1 cellular context compared by ENCODE assay signal in genomic region chr2:9416962-9417316, GRCh38.
TF ChIP-seq lines count a peak whose summit lies in the region.

No MANE protein-coding gene starts in this region.

TF ChIP-seq in SK-N-SH treated with all-trans-retinoic acid at 6 μM for 48 hours, 23 proteins besides CTCF, POLR2A, EP300 and RAD21:
- TF ChIP-seq CREB5 (CRISPR knock-in tag; IDR thresholded peaks at IDR 0.05; ENCODE audit: low read depth): no peak
- TF ChIP-seq SNAI2 (CRISPR knock-in tag; IDR thresholded peaks at IDR 0.05): no peak
- TF ChIP-seq GLIS3 (CRISPR knock-in tag; IDR thresholded peaks at IDR 0.05): no peak
- TF ChIP-seq RARB (CRISPR knock-in tag; IDR thresholded peaks at IDR 0.05): no peak
- no peak for TF ChIP-seq ZNF8 (CRISPR knock-in tag; IDR thresholded peaks at IDR 0.05)
- no peak for TF ChIP-seq TCF4 (CRISPR knock-in tag; IDR thresholded peaks at IDR 0.05; ENCODE audit: borderline replicate concordance)
- no peak for TF ChIP-seq ZC3H10 (CRISPR knock-in tag; IDR thresholded peaks at IDR 0.05)
- TF ChIP-seq CSDC2 (CRISPR knock-in tag; IDR thresholded peaks at IDR 0.05): no peak
- TF ChIP-seq ZFP3 (CRISPR knock-in tag; IDR thresholded peaks at IDR 0.05): no peak
- TF ChIP-seq OSR1 (CRISPR knock-in tag; IDR thresholded peaks at IDR 0.05): no peak
- TF ChIP-seq ZNF565 (CRISPR knock-in tag; conservative IDR thresholded peaks at IDR 0.05; ENCODE audit: low read depth): no peak
- TF ChIP-seq BACH2 (CRISPR knock-in tag; IDR thresholded peaks at IDR 0.05; ENCODE audit: borderline replicate concordance): no peak
- TF ChIP-seq, protein P1, sequence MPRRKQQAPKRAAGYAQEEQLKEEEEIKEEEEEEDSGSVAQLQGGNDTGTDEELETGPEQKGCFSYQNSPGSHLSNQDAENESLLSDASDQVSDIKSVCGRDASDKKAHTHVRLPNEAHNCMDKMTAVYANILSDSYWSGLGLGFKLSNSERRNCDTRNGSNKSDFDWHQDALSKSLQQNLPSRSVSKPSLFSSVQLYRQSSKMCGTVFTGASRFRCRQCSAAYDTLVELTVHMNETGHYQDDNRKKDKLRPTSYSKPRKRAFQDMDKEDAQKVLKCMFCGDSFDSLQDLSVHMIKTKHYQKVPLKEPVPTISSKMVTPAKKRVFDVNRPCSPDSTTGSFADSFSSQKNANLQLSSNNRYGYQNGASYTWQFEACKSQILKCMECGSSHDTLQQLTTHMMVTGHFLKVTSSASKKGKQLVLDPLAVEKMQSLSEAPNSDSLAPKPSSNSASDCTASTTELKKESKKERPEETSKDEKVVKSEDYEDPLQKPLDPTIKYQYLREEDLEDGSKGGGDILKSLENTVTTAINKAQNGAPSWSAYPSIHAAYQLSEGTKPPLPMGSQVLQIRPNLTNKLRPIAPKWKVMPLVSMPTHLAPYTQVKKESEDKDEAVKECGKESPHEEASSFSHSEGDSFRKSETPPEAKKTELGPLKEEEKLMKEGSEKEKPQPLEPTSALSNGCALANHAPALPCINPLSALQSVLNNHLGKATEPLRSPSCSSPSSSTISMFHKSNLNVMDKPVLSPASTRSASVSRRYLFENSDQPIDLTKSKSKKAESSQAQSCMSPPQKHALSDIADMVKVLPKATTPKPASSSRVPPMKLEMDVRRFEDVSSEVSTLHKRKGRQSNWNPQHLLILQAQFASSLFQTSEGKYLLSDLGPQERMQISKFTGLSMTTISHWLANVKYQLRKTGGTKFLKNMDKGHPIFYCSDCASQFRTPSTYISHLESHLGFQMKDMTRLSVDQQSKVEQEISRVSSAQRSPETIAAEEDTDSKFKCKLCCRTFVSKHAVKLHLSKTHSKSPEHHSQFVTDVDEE (CRISPR knock-in tag; IDR thresholded peaks at IDR 0.05): no peak
- TF ChIP-seq TOX (CRISPR knock-in tag; IDR thresholded peaks at IDR 0.05; ENCODE audit: borderline replicate concordance): no peak
TF ChIP-seq in SK-N-SH treated with all-trans-retinoic acid at 6 μM for 48 hours: peak in this region for 0.
